Comparison of ENCODE assay signal across 17 cellular contexts in the genomic region with DNA sequence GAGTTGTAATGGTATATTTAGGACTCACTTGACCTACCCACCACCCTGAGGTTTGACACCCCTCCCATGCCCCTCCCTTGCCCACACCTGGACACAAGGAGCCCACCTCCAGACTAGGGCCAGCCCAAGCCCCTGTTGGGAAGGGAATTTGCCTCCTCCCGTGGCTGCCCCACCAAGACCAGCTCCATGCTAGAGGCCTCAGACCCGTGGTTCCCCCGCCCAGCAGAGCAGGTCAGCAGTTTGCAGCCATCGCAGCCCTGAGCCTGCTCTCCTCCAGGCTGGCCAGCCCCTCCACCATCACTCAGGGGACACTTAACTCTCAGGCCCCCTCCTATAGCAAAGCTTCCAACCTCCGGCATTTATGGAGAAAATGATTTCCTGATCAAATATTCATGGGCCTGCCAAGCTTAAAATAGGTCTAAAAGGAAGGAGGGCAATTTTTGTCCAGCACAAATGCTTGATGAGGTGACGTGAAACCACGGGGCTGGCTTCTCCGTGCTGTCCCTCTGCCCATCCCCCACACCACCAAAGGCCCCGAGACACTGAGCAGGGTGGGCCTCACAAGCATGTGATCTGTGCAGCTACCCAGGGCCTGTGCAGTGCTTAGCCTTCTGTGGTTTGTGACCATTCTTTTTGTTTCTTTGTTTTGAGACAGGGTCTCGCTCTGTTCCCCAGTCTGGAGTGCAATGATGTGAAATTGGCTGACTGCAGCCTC.
DNase-seq lines count a peak whose midpoint lies in the region; ATAC-seq, FAIRE-seq and TF ChIP-seq lines count a peak whose summit lies in the region.
"Had no signal": no experiment of that assay in that cellular context is flagged by ENCODE, and none has a peak within 500 bp of the region (broad histone marks: within the 10 kb centered on the region; RNA-seq: fewer than 3 reads in every experiment).

No MANE protein-coding gene starts in this region.

- H3K23ac ChIP-seq in trophoblast cell (ENCODE audit: low read length): no peak overlapping the region

- H3K9ac ChIP-seq in BLaER1: no peak overlapping the region
- H3K9ac ChIP-seq in trophoblast cell (ENCODE audit: low read length): no peak overlapping the region

- intact Hi-C loops in aorta (cut with DNase I): no loop called here

- H3K4me3 Mint-ChIP-seq in brain (peak overlapping the region in 1 of 5 experiments; percentile 51), nephron (no peak overlapping the region)
- H3K4me3 Mint-ChIP-seq: CD8-positive, alpha-beta memory T cell had no signal

- no peak overlapping the region for H4K8ac ChIP-seq in trophoblast cell (ENCODE audit: low read depth, low read length)

- no peak for DNase-seq in urothelium cell line (ENCODE audit: low spot score)
- no peak for DNase-seq in amygdala (lab: John Stamatoyannopoulos, UW)
- DNase-seq in aorta: no peak
- no peak for DNase-seq in trophoblast cell
- DNase-seq: Caco-2; CD8-positive, alpha-beta memory T cell; DND-41; GDM1 had no signal

- H2AK5ac ChIP-seq in trophoblast cell (ENCODE audit: low read length): no peak overlapping the region

- H3K27ac Mint-ChIP-seq in brain (peak overlapping the region in 3 of 5 experiments; percentile 46 to 88 (median 86)), nephron (peak overlapping the region in 2 of 3 experiments; percentile 39 to 66)
- H3K27ac Mint-ChIP-seq: CD8-positive, alpha-beta memory T cell had no signal

- H2BK12ac ChIP-seq in trophoblast cell (ENCODE audit: low read length): no peak overlapping the region

- TF ChIP-seq CTCF in brain (conservative IDR thresholded peaks at IDR 0.05): no peak
- TF ChIP-seq CTCF in nephron (IDR thresholded peaks at IDR 0.05; ENCODE audit: unreplicated experiment in 3 of 3): no peak

- no peaks in the 10 kb centered on the region; the same call in 1 of the 2 replicates for H4K20me1 ChIP-seq in BLaER1

- H3K14ac ChIP-seq in trophoblast cell (ENCODE audit: low read length): no peak overlapping the region

- peak; percentile 56 for FAIRE-seq in urothelium cell line (lab: Jason Lieb, UNC)
- FAIRE-seq: GM12892, GM19239, H54, HepG2, HTR-8/SVneo had no signal

- no peak overlapping the region for H3K18ac ChIP-seq in trophoblast cell (ENCODE audit: low read length)

- no peak overlapping the region for H2AFZ ChIP-seq in trophoblast cell (ENCODE audit: insufficient read depth, low read length, poor library complexity)

- H3K79me1 ChIP-seq in trophoblast cell (ENCODE audit: low read length): no peaks in the 10 kb centered on the region

- peaks cover 66% of the 10 kb centered on the region for H3K4me1 Mint-ChIP-seq in brain
- peaks cover 32% of the 10 kb centered on the region for H3K4me1 Mint-ChIP-seq in nephron

- H3K27me3 ChIP-seq in BLaER1 (no peaks in the 10 kb centered on the region), aorta (ENCODE audit: control insufficient read depth in 1 of 2, insufficient read depth in 2 of 2, low read length in 1 of 2) (no peaks in the 10 kb centered on the region), trophoblast cell (ENCODE audit: insufficient read depth, low read length) (no peaks in the 10 kb centered on the region)

- H3K36me3 ChIP-seq in BLaER1 (no peaks in the 10 kb centered on the region), aorta (ENCODE audit: control insufficient read depth in 1 of 2, insufficient read depth in 2 of 2, low read length in 1 of 2) (no peaks in the 10 kb centered on the region), trophoblast cell (ENCODE audit: control insufficient read depth in 1 of 2, insufficient read depth in 2 of 2, low read length in 2 of 2) (no peaks in the 10 kb centered on the region)

- WGBS in aorta, 2 donors: 34 to 37% methylated on average over 10 of the region's 10 CpGs
- WGBS in trophoblast cell (ENCODE audit: extremely low coverage, insufficient coverage, insufficient read length): no CpG with 5 or more reads among the region's 10 CpGs

- no peak overlapping the region for H3K27ac ChIP-seq in BLaER1
- no peak overlapping the region for H3K27ac ChIP-seq in aorta (ENCODE audit: low read depth in 1 of 2, low read length in 2 of 2)
- no peak overlapping the region for H3K27ac ChIP-seq in trophoblast cell (ENCODE audit: low read depth, low read length)

- no peak for ATAC-seq in aorta (ENCODE audit: low FRiP score)
- ATAC-seq: HCT116, HepG2 had no signal

- no peaks in the 10 kb centered on the region for H3K79me2 ChIP-seq in trophoblast cell (ENCODE audit: control insufficient read depth, insufficient read depth, low read length, poor library complexity)

- H2BK120ac ChIP-seq in trophoblast cell (ENCODE audit: insufficient read depth, low read length, poor library complexity): no peak overlapping the region

- H3K4me1 ChIP-seq in BLaER1 (peaks cover 41% of the 10 kb centered on the region), aorta (ENCODE audit: control insufficient read depth in 1 of 2, insufficient read depth in 2 of 2, low read length in 2 of 2) (no peaks in the 10 kb centered on the region), trophoblast cell (ENCODE audit: control insufficient read depth in 1 of 2, insufficient read depth in 2 of 2, low read length in 2 of 2) (no peaks in the 10 kb centered on the region)

- H3K9me3 ChIP-seq in BLaER1 (no peaks in the 10 kb centered on the region), aorta (ENCODE audit: control insufficient read depth, low read length) (no peaks in the 10 kb centered on the region), trophoblast cell (ENCODE audit: insufficient read depth, low read depth, low read length) (peaks cover 22% of the 10 kb centered on the region)
- H3K9me3 ChIP-seq: Caco-2 had no signal

- H2BK5ac ChIP-seq in trophoblast cell (ENCODE audit: low read depth, low read length, poor library complexity): no peak overlapping the region

- H3K36me3 Mint-ChIP-seq in brain (no peaks in the 10 kb centered on the region), nephron (ENCODE audit: low read depth) (no peaks in the 10 kb centered on the region)
- H3K36me3 Mint-ChIP-seq: CD8-positive, alpha-beta memory T cell had no signal

- H4K91ac ChIP-seq in trophoblast cell (ENCODE audit: low read depth, low read length): no peak overlapping the region

- H3K9me3 Mint-ChIP-seq in brain (peaks cover 0 to 20% (median 9%) of the 10 kb centered on the region in 5 experiments), nephron (peaks cover 5% of the 10 kb centered on the region)
- H3K9me3 Mint-ChIP-seq: CD8-positive, alpha-beta memory T cell had no signal

- no peak overlapping the region for H4K12ac ChIP-seq in trophoblast cell (ENCODE audit: low read depth, low read length)

- H3K4me3 ChIP-seq in BLaER1 (no peak overlapping the region), aorta (ENCODE audit: low read length in 2 of 2) (no peak overlapping the region), trophoblast cell (ENCODE audit: low read depth, low read length) (no peak overlapping the region)

- H3K4ac ChIP-seq in trophoblast cell (ENCODE audit: low read depth, low read length): no peak overlapping the region

- H3K27me3 Mint-ChIP-seq in brain (no peaks in the 10 kb centered on the region), nephron (ENCODE audit: low read depth) (peaks cover 34% of the 10 kb centered on the region)

- H3K4me2 ChIP-seq in BLaER1 (peak overlapping the region; percentile 11; the same call in 1 of the 2 replicates), trophoblast cell (ENCODE audit: low read length) (no peak overlapping the region)
